ENCODE assay signal across 24 cellular contexts in the genomic region with DNA sequence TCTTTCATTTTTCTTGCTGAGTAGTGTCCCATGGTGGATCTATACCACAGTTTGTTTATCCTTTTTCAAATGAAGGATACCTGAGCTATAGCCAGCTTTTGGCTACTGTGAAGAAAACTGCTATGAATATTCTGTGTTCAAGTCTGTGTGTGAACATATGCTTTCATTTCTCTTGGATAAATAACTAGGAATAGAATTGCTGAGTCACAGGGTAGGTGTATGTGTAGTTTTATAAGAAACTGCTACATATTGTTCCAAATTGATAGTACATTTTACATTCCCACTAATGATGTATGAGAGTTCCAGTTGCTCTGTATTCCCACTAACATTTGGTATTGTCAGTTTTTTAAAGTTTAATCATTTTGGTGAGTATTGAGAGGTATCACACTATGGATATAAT. TPM values are rescaled to one million over a fixed set of nuclear protein-coding genes. Genes with fewer than 3 reads are reported as not detected.
A peak's percentile ranks its signal among the peaks of the same experiment; 100 is the strongest.
DNase-seq lines count a peak whose midpoint lies in the region; ATAC-seq lines count a peak whose summit lies in the region.
"Had no signal": no experiment of that assay in that cellular context is flagged by ENCODE, and none has a peak within 500 bp of the region (broad histone marks: within the 10 kb centered on the region; RNA-seq: fewer than 3 reads in every experiment).

No MANE protein-coding gene starts in this region.

- H3K4me3 Mint-ChIP-seq in IgD-negative memory B cell = no peak overlapping the region
- H3K4me3 Mint-ChIP-seq in dendritic cell treated with granulocyte-macrophage colony-stimulating factor and Interleukin-4, amounts not matched to agents 40 ng/mL and 50 ng/mL, for 4 days = no peak overlapping the region
- H3K4me3 Mint-ChIP-seq in stimulated activated memory B cell treated with anti-CD40 and anti-IgM and Interleukin-4, amounts not matched to agents 10 μg/mL and 1 μg/mL and 100 μg/mL, for 72 hours = no peak overlapping the region
- H3K4me3 Mint-ChIP-seq: T-helper 17 cell had no signal

- ATAC-seq in stimulated activated memory B cell treated with anti-CD40 and anti-IgM and Interleukin-4, amounts not matched to agents 10 μg/mL and 1 μg/mL and 100 μg/mL, for 72 hours = no peak

- H3K4me3 ChIP-seq in BLaER1 treated with 17β-estradiol and CSF1 and Interleukin-3, amounts not matched to agents 10 nM and 100 nM = no peak overlapping the region
- H3K4me3 ChIP-seq: BLaER1 had no signal

- DNase-seq in cerebellum (ENCODE audit: low spot score) = no peak
- DNase-seq in hippocampal formation (lab: John Stamatoyannopoulos, UW) = no peak
- no peak for DNase-seq in SIG-M5 treated with dmso at 0.1 percent for 504 hours (lab: John Stamatoyannopoulos, UW; ENCODE audit: unreplicated experiment)
- DNase-seq: DMS53; EL; GF-D8; KG1; NCI-H1092 treated with DMSO at 0.1 percent for 48 hours; NCI-H1436 treated with DMSO at 0.1 percent for 48 hours; NCI-H2029; NCI-H226; NCI-H510A treated with DMSO at 0.1 percent for 48 hours; NCI-H774; NK-92 treated with Interleukin-12 subunit alpha and Interleukin-12 subunit beta, amount 100 ng/mL, for 24 hours; SW 1271; T-helper 17 cell had no signal

- peak overlapping the region; percentile 34 to 65 (median 64) for H3K27ac Mint-ChIP-seq in IgD-negative memory B cell
- peak overlapping the region; percentile 91 for H3K27ac Mint-ChIP-seq in dendritic cell treated with granulocyte-macrophage colony-stimulating factor and Interleukin-4, amounts not matched to agents 40 ng/mL and 50 ng/mL, for 4 days
- H3K27ac Mint-ChIP-seq in stimulated activated memory B cell treated with anti-CD40 and anti-IgM and Interleukin-4, amounts not matched to agents 10 μg/mL and 1 μg/mL and 100 μg/mL, for 72 hours = peak overlapping the region; percentile 60

- H3K27me3 ChIP-seq in BLaER1 treated with 17β-estradiol and CSF1 and Interleukin-3, amounts not matched to agents 10 nM and 100 nM = peaks cover 0 to 3% (median under 1%) of the 10 kb centered on the region in 11 experiments; a peak in 7 of 22 replicates

- intact Hi-C loops in dendritic cell treated with granulocyte-macrophage colony-stimulating factor and Interleukin-4, amounts not matched to agents 40 ng/mL and 50 ng/mL, for 4 days (cut with micrococcal nuclease) = loop anchor here (1.0 kb wide), 1 partner anchor 8 kb away; no protein-coding TSS in a partner anchor

- H3K4me1 ChIP-seq in BLaER1 treated with 17β-estradiol and CSF1 and Interleukin-3, amounts not matched to agents 10 nM and 100 nM = peaks cover 7 to 37% (median 21%) of the 10 kb centered on the region in 10 experiments; a peak in 17 of 20 replicates

- H3K36me3 Mint-ChIP-seq in IgD-negative memory B cell = no peaks in the 10 kb centered on the region
- H3K36me3 Mint-ChIP-seq in dendritic cell treated with granulocyte-macrophage colony-stimulating factor and Interleukin-4, amounts not matched to agents 40 ng/mL and 50 ng/mL, for 4 days (ENCODE audit: low read depth) = no peaks in the 10 kb centered on the region
- H3K36me3 Mint-ChIP-seq in stimulated activated memory B cell treated with anti-CD40 and anti-IgM and Interleukin-4, amounts not matched to agents 10 μg/mL and 1 μg/mL and 100 μg/mL, for 72 hours = peaks cover 5% of the 10 kb centered on the region

- peaks cover 13 to 19% (median 15%) of the 10 kb centered on the region in 3 donors for H3K4me1 Mint-ChIP-seq in IgD-negative memory B cell
- H3K4me1 Mint-ChIP-seq in dendritic cell treated with granulocyte-macrophage colony-stimulating factor and Interleukin-4, amounts not matched to agents 40 ng/mL and 50 ng/mL, for 4 days (ENCODE audit: low read depth) = peaks cover 33% of the 10 kb centered on the region
- H3K4me1 Mint-ChIP-seq in stimulated activated memory B cell treated with anti-CD40 and anti-IgM and Interleukin-4, amounts not matched to agents 10 μg/mL and 1 μg/mL and 100 μg/mL, for 72 hours = peaks cover 22% of the 10 kb centered on the region

- no peaks in the 10 kb centered on the region for H3K36me3 ChIP-seq in BLaER1 treated with 17β-estradiol and CSF1 and Interleukin-3, amounts not matched to agents 10 nM and 100 nM
- H3K36me3 ChIP-seq: BLaER1 had no signal

- no peaks in the 10 kb centered on the region for H3K27me3 Mint-ChIP-seq in IgD-negative memory B cell
- peaks cover 5% of the 10 kb centered on the region for H3K27me3 Mint-ChIP-seq in dendritic cell treated with granulocyte-macrophage colony-stimulating factor and Interleukin-4, amounts not matched to agents 40 ng/mL and 50 ng/mL, for 4 days
- H3K27me3 Mint-ChIP-seq in stimulated activated memory B cell treated with anti-CD40 and anti-IgM and Interleukin-4, amounts not matched to agents 10 μg/mL and 1 μg/mL and 100 μg/mL, for 72 hours = no peaks in the 10 kb centered on the region

- H3K4me2 ChIP-seq in BLaER1 treated with 17β-estradiol and CSF1 and Interleukin-3, amounts not matched to agents 10 nM and 100 nM = peak overlapping the region in 8 of 11 experiments; percentile 33 to 87 (median 70); a peak in 15 of 22 replicates

- H3K9me3 Mint-ChIP-seq in IgD-negative memory B cell = peaks cover 0 to 1% (median 0%) of the 10 kb centered on the region in 3 donors
- H3K9me3 Mint-ChIP-seq in dendritic cell treated with granulocyte-macrophage colony-stimulating factor and Interleukin-4, amounts not matched to agents 40 ng/mL and 50 ng/mL, for 4 days = peaks cover 9% of the 10 kb centered on the region
- peaks cover 6% of the 10 kb centered on the region for H3K9me3 Mint-ChIP-seq in stimulated activated memory B cell treated with anti-CD40 and anti-IgM and Interleukin-4, amounts not matched to agents 10 μg/mL and 1 μg/mL and 100 μg/mL, for 72 hours

- peaks cover 0 to 6% (median 0%) of the 10 kb centered on the region in 11 experiments; a peak in 2 of 22 replicates for H3K9me3 ChIP-seq in BLaER1 treated with 17β-estradiol and CSF1 and Interleukin-3, amounts not matched to agents 10 nM and 100 nM (replicated peaks in 1 of 11)
- H3K9me3 ChIP-seq: BLaER1 had no signal

- H3K9ac ChIP-seq in BLaER1 treated with 17β-estradiol and CSF1 and Interleukin-3, amounts not matched to agents 10 nM and 100 nM = peak overlapping the region in 4 of 11 experiments; percentile 36 to 47 (median 41); a peak in 5 of 22 replicates
- H3K9ac ChIP-seq: BLaER1 had no signal

- H3K27ac ChIP-seq in BLaER1 treated with 17β-estradiol and CSF1 and Interleukin-3, amounts not matched to agents 10 nM and 100 nM = peak overlapping the region in 9 of 11 experiments; percentile 40 to 76 (median 64); a peak in 14 of 22 replicates
- H3K27ac ChIP-seq: BLaER1 had no signal

- H4K20me1 ChIP-seq in BLaER1 treated with 17β-estradiol and CSF1 and Interleukin-3, amounts not matched to agents 10 nM and 100 nM = no peaks in the 10 kb centered on the region
- H4K20me1 ChIP-seq: BLaER1 had no signal

RNA-seq across cellular contexts. Expression of a gene that starts 8.5 kb away (rescaled TPM):
- 130 TPM for polyA plus RNA-seq in IgD-negative memory B cell
- total RNA-seq in cerebellum = 7.6 TPM

RNA-seq across cellular contexts. Expression of a gene that starts 8.6 kb away (rescaled TPM):
- 0.19 TPM for polyA plus RNA-seq in IgD-negative memory B cell
- total RNA-seq in cerebellum = 109 TPM

RNA-seq across cellular contexts. Expression of a gene that starts 27.7 kb away (rescaled TPM):
- not detected for polyA plus RNA-seq in IgD-negative memory B cell
- not detected for total RNA-seq in cerebellum
- total RNA-seq: A673, H4, Right ventricle myocardium superior, T-helper 17 cell had no signal

RNA-seq across cellular contexts. Expression of a gene that starts 30.8 kb away (rescaled TPM):
- polyA plus RNA-seq in IgD-negative memory B cell = 0.81 TPM
- total RNA-seq in cerebellum = 15.2 TPM

RNA-seq across cellular contexts. Expression of a gene that starts 41.1 kb away (rescaled TPM):
- polyA plus RNA-seq in IgD-negative memory B cell = 4.3 TPM
- 12.5 TPM for total RNA-seq in cerebellum
